In the genomic region with DNA sequence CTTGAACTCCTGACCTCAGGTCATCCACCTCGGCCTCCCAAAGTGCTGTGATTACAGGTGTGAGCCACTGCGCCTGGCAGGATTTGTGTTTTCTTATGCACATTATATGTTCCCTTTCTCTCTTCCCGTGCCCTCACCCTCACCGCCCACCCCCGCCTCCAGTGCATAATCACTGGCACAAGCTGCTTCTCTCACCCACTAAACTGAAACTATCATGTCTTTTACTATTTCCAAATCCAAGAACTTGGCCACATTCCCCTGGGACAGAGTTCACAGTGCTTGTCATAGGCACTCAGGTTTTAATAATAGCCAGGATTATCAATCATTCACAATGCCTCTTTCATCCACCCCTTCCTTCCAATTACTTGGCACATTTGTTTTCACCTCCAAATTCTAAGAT, we compare ENCODE assay signal across 2 cellular contexts.
TF ChIP-seq lines count a peak whose summit lies in the region.

No MANE protein-coding gene starts in this region.

TF ChIP-seq in liver, 16 proteins besides CTCF, POLR2A, EP300 and RAD21:
- no peak for TF ChIP-seq FOXA2 (IDR thresholded peaks at IDR 0.05)
- TF ChIP-seq REST (IDR thresholded peaks at IDR 0.05), result peak; percentile 63
- TF ChIP-seq NR2F2 (IDR thresholded peaks at IDR 0.05), result peak; percentile 81
- peak in 1 of 2 donors; percentile 46 for TF ChIP-seq GABPA (IDR thresholded peaks at IDR 0.05 in 1 of 2, conservative IDR thresholded peaks at IDR 0.05 in 1 of 2)
- TF ChIP-seq, protein P1, sequence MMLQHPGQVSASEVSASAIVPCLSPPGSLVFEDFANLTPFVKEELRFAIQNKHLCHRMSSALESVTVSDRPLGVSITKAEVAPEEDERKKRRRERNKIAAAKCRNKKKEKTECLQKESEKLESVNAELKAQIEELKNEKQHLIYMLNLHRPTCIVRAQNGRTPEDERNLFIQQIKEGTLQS (IDR thresholded peaks at IDR 0.05), result no peak
- TF ChIP-seq, protein P2, sequence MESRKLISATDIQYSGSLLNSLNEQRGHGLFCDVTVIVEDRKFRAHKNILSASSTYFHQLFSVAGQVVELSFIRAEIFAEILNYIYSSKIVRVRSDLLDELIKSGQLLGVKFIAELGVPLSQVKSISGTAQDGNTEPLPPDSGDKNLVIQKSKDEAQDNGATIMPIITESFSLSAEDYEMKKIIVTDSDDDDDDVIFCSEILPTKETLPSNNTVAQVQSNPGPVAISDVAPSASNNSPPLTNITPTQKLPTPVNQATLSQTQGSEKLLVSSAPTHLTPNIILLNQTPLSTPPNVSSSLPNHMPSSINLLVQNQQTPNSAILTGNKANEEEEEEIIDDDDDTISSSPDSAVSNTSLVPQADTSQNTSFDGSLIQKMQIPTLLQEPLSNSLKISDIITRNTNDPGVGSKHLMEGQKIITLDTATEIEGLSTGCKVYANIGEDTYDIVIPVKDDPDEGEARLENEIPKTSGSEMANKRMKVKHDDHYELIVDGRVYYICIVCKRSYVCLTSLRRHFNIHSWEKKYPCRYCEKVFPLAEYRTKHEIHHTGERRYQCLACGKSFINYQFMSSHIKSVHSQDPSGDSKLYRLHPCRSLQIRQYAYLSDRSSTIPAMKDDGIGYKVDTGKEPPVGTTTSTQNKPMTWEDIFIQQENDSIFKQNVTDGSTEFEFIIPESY (IDR thresholded peaks at IDR 0.05), result peak; percentile 60
- TF ChIP-seq YY1 (IDR thresholded peaks at IDR 0.05), result peak; percentile 55
- TF ChIP-seq TAF1 (conservative IDR thresholded peaks at IDR 0.05), result no peak
- TF ChIP-seq HNF4A (conservative IDR thresholded peaks at IDR 0.05), result peak; percentile 75 to 88
- peak; percentile 69 to 79 for TF ChIP-seq JUND (IDR thresholded peaks at IDR 0.05)
- peak; percentile 70 for TF ChIP-seq HNF4G (IDR thresholded peaks at IDR 0.05)
- peak; percentile 91 for TF ChIP-seq SP1 (IDR thresholded peaks at IDR 0.05)
- TF ChIP-seq RXRA (IDR thresholded peaks at IDR 0.05), result peak; percentile 97 to 99
- TF ChIP-seq EGR1 (IDR thresholded peaks at IDR 0.05; ENCODE audit: low read depth in 2 of 2), result peak; percentile 85 to 89
- no peak for TF ChIP-seq FOXA1 (IDR thresholded peaks at IDR 0.05)
- TF ChIP-seq, protein P3, sequence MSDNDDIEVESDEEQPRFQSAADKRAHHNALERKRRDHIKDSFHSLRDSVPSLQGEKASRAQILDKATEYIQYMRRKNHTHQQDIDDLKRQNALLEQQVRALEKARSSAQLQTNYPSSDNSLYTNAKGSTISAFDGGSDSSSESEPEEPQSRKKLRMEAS (IDR thresholded peaks at IDR 0.05), result peak; percentile 69
TF ChIP-seq in liver: peak in this region for 12.

TF ChIP-seq in HepG2, 621 proteins besides CTCF, POLR2A, EP300 and RAD21:
- TF ChIP-seq AGO2 (optimal IDR thresholded peaks at IDR 0.05; ENCODE audit: low read depth, low read length) (no peak), JUN (CRISPR knock-in tag; IDR thresholded peaks at IDR 0.05) (no peak), SP140L (CRISPR knock-in tag; IDR thresholded peaks at IDR 0.05; ENCODE audit: borderline replicate concordance) (no peak), ATF1 (CRISPR knock-in tag; IDR thresholded peaks at IDR 0.05) (no peak), ZNF20 (CRISPR knock-in tag; IDR thresholded peaks at IDR 0.05) (no peak), ZNF672 (CRISPR knock-in tag; IDR thresholded peaks at IDR 0.05) (no peak), ZNF616 (CRISPR knock-in tag; IDR thresholded peaks at IDR 0.05; ENCODE audit: low read depth) (no peak), HMGA1 (CRISPR knock-in tag; conservative IDR thresholded peaks at IDR 0.05) (no peak), IKZF4 (CRISPR knock-in tag; IDR thresholded peaks at IDR 0.05; ENCODE audit: borderline replicate concordance, low read depth, not compliant biosample characterization) (no peak), TCF12 (IDR thresholded peaks at IDR 0.05) (no peak), TCF12 (CRISPR knock-in tag; IDR thresholded peaks at IDR 0.05) (no peak), ZNF547 (CRISPR knock-in tag; IDR thresholded peaks at IDR 0.05) (no peak), PRDM15 (CRISPR knock-in tag; IDR thresholded peaks at IDR 0.05) (no peak), MBD4 (IDR thresholded peaks at IDR 0.05; ENCODE audit: borderline replicate concordance, low read length) (no peak)
- TF ChIP-seq, protein P4, sequence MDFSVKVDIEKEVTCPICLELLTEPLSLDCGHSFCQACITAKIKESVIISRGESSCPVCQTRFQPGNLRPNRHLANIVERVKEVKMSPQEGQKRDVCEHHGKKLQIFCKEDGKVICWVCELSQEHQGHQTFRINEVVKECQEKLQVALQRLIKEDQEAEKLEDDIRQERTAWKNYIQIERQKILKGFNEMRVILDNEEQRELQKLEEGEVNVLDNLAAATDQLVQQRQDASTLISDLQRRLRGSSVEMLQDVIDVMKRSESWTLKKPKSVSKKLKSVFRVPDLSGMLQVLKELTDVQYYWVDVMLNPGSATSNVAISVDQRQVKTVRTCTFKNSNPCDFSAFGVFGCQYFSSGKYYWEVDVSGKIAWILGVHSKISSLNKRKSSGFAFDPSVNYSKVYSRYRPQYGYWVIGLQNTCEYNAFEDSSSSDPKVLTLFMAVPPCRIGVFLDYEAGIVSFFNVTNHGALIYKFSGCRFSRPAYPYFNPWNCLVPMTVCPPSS (IDR thresholded peaks at IDR 0.05), result no peak
- TF ChIP-seq, protein P2 (CRISPR knock-in tag; IDR thresholded peaks at IDR 0.05), result no peak
